In genomic region chr5:168647083-168647482, GRCh38 we compare ENCODE assay signal across 22 cellular contexts.
DNase-seq lines count a peak whose midpoint lies in the region; ATAC-seq and TF ChIP-seq lines count a peak whose summit lies in the region.
"Had no signal": no experiment of that assay in that cellular context is flagged by ENCODE, and none has a peak within 500 bp of the region (broad histone marks: within the 10 kb centered on the region; RNA-seq: fewer than 3 reads in every experiment).

No MANE protein-coding gene starts in this region.

- no peaks in the 10 kb centered on the region for H3F3A ChIP-seq in PC-3 (ENCODE audit: low read length, unreplicated experiment)

- H4K20me1 ChIP-seq in PC-3 (ENCODE audit: low read length) = no peaks in the 10 kb centered on the region
- H4K20me1 ChIP-seq: BLaER1 had no signal

- intact Hi-C loops in PC-3 (cut with micrococcal nuclease) = no loop called here
- intact Hi-C loops in activated naive CD4-positive, alpha-beta T cell treated with anti-CD3 and anti-CD28 coated beads for 36 hours (cut with micrococcal nuclease) = no loop called here
- intact Hi-C loops in vagina (cut with DNase I) = no loop called here

- H3K36me3 ChIP-seq in PC-3 (ENCODE audit: low read depth, low read length) (no peaks in the 10 kb centered on the region), SJCRH30 (no peaks in the 10 kb centered on the region), vagina (no peaks in the 10 kb centered on the region)
- H3K36me3 ChIP-seq: BLaER1, brain microvascular endothelial cell, gastroesophageal sphincter, Peyer's patch had no signal

- H3K4me3 Mint-ChIP-seq in activated naive CD4-positive, alpha-beta T cell treated with anti-CD3 and anti-CD28 coated beads for 36 hours = no peak overlapping the region
- H3K4me3 Mint-ChIP-seq in chondrocyte (ENCODE audit: unreplicated experiment) = no peak overlapping the region

- no peak overlapping the region for H3K27ac ChIP-seq in PC-3 (ENCODE audit: low read length)
- H3K27ac ChIP-seq in SJCRH30 = no peak overlapping the region
- no peak overlapping the region for H3K27ac ChIP-seq in vagina
- H3K27ac ChIP-seq: BLaER1, brain microvascular endothelial cell, gastroesophageal sphincter had no signal

- peaks cover 2% of the 10 kb centered on the region for H3K36me3 Mint-ChIP-seq in activated naive CD4-positive, alpha-beta T cell treated with anti-CD3 and anti-CD28 coated beads for 36 hours (ENCODE audit: low read depth)
- peaks cover 2% of the 10 kb centered on the region for H3K36me3 Mint-ChIP-seq in chondrocyte (ENCODE audit: low read depth)

- no peak overlapping the region for H3K9ac ChIP-seq in PC-3 (ENCODE audit: low read length)
- H3K9ac ChIP-seq: BLaER1 had no signal

- CTCF ChIA-PET in PC-3 (lab: Charles Lee) = interaction anchor here (0.6 kb wide), 1 partner anchor 282 kb away, joined by 3 read pairs; no protein-coding TSS in a partner anchor
- CTCF ChIA-PET in activated naive CD4-positive, alpha-beta T cell treated with anti-CD3 and anti-CD28 coated beads for 36 hours (lab: Charles Lee) = no interaction called here

- H3K27me3 ChIP-seq in PC-3 (ENCODE audit: low read length) = no peaks in the 10 kb centered on the region
- no peaks in the 10 kb centered on the region for H3K27me3 ChIP-seq in SJCRH30
- H3K27me3 ChIP-seq in vagina = no peaks in the 10 kb centered on the region
- H3K27me3 ChIP-seq: BLaER1, brain microvascular endothelial cell, gastroesophageal sphincter, Peyer's patch had no signal

- POLR2A ChIA-PET in PC-3 (lab: Charles Lee; ENCODE audit: unreplicated experiment) = no interaction called here

- H3K27ac Mint-ChIP-seq in activated naive CD4-positive, alpha-beta T cell treated with anti-CD3 and anti-CD28 coated beads for 36 hours = no peak overlapping the region
- no peak overlapping the region for H3K27ac Mint-ChIP-seq in chondrocyte (ENCODE audit: unreplicated experiment)

- ATAC-seq in PC-3 = no peak
- ATAC-seq: activated CD4-positive, CD25-positive, alpha-beta regulatory T cell treated with anti-CD3 and anti-CD28 coated beads, Interleukin-2, amount 50 U/mL, for 24 hours; gastroesophageal sphincter; right cardiac atrium had no signal

- H3K4me3 ChIP-seq in PC-3 (ENCODE audit: low read length) (no peak overlapping the region), fibroblast of villous mesenchyme (ENCODE audit: low read depth, low read length) (no peak overlapping the region), SJCRH30 (no peak overlapping the region), vagina (no peak overlapping the region)
- H3K4me3 ChIP-seq: BLaER1, gastroesophageal sphincter, Peyer's patch had no signal

- no peaks in the 10 kb centered on the region for H3K9me2 ChIP-seq in PC-3 (replicated peaks; ENCODE audit: low read length)

- no peaks in the 10 kb centered on the region for H3K4me1 Mint-ChIP-seq in activated naive CD4-positive, alpha-beta T cell treated with anti-CD3 and anti-CD28 coated beads for 36 hours (ENCODE audit: low read depth)
- H3K4me1 Mint-ChIP-seq in chondrocyte (ENCODE audit: low read depth) = peaks cover 14% of the 10 kb centered on the region

- TF ChIP-seq POLR2A in vagina (IDR thresholded peaks at IDR 0.05) = no peak

- BruUV-seq in PC-3 (replicated peaks; lab: Mats Ljungman, UMichigan) = no TSS peak

- H3K79me2 ChIP-seq in PC-3 (ENCODE audit: low read length) = no peaks in the 10 kb centered on the region

- no peaks in the 10 kb centered on the region for H3K27me3 Mint-ChIP-seq in activated naive CD4-positive, alpha-beta T cell treated with anti-CD3 and anti-CD28 coated beads for 36 hours (ENCODE audit: low read depth)
- H3K27me3 Mint-ChIP-seq in chondrocyte (ENCODE audit: low read depth) = no peaks in the 10 kb centered on the region

- peaks cover 2% of the 10 kb centered on the region for H3K9me3 Mint-ChIP-seq in activated naive CD4-positive, alpha-beta T cell treated with anti-CD3 and anti-CD28 coated beads for 36 hours
- peaks cover 6% of the 10 kb centered on the region for H3K9me3 Mint-ChIP-seq in chondrocyte (ENCODE audit: low read depth)

- no peaks in the 10 kb centered on the region for H3K9me3 ChIP-seq in PC-3 (ENCODE audit: low read length)
- H3K9me3 ChIP-seq in SJCRH30 (replicated peaks) = no peaks in the 10 kb centered on the region; the same call in 1 of the 2 replicates
- no peaks in the 10 kb centered on the region for H3K9me3 ChIP-seq in vagina
- H3K9me3 ChIP-seq: BLaER1, gastroesophageal sphincter, Peyer's patch had no signal

- peaks cover 9% of the 10 kb centered on the region for H3K4me1 ChIP-seq in PC-3 (ENCODE audit: insufficient read depth, low read length)
- H3K4me1 ChIP-seq in SJCRH30 = no peaks in the 10 kb centered on the region
- no peaks in the 10 kb centered on the region for H3K4me1 ChIP-seq in vagina
- H3K4me1 ChIP-seq: BLaER1, gastroesophageal sphincter, Peyer's patch had no signal

- no peak overlapping the region for H3K4me2 ChIP-seq in PC-3 (ENCODE audit: low read length)
- H3K4me2 ChIP-seq: BLaER1 had no signal

- TF ChIP-seq CTCF in PC-3 (conservative IDR thresholded peaks at IDR 0.05; ENCODE audit: low read depth, low read length) (no peak), fibroblast of villous mesenchyme (IDR thresholded peaks at IDR 0.05; ENCODE audit: insufficient read depth, low read depth, low read length) (no peak), vagina (IDR thresholded peaks at IDR 0.05) (no peak), chondrocyte (IDR thresholded peaks at IDR 0.05) (no peak)

- DNase-seq in EL (peak; percentile 39), PC-3 (peak; percentile 49), fibroblast of villous mesenchyme (ENCODE audit: low read depth) (peak; percentile 18), renal cortical epithelial cell (ENCODE audit: low read depth) (peak; percentile 72), SJCRH30 (no peak), vagina (ENCODE audit: extremely low spot score in 2 of 2) (no peak), chondrocyte (ENCODE audit: low spot score) (no peak)
- DNase-seq in activated naive CD4-positive, alpha-beta T cell treated with anti-CD3 and anti-CD28 coated beads for 36 hours = no peak
- DNase-seq: activated naive CD4-positive, alpha-beta T cell treated with Interleukin-2 at 50 U/mL for 16 hours; brain microvascular endothelial cell; DMS53; effector memory CD4-positive, alpha-beta T cell; midbrain; MV-4-11; NCI-H526 treated with DMSO at 0.1 percent for 48 hours; right cardiac atrium; stimulated activated CD4-positive, alpha-beta T cell treated with anti-CD3 and anti-CD28 coated beads, Interleukin-2, amount 100 ng/mL, for 48 hours; T-helper 1 cell had no signal

- no peak overlapping the region for H2AFZ ChIP-seq in PC-3 (ENCODE audit: low read length)

Comparison
In these comparisons a context has a peak if more than half of its experiments do, and no peak if none do; other contexts are left out.
1. DNase-seq: peak in EL (single experiment), PC-3 (single experiment), fibroblast of villous mesenchyme (single experiment) and renal cortical epithelial cell (single experiment); none in activated naive CD4-positive, alpha-beta T cell treated with anti-CD3 and anti-CD28 coated beads for 36 hours (single experiment), SJCRH30 (0 of 2), vagina (0 of 2) and chondrocyte (single experiment).